In genomic region chr3:16522820-16523219, GRCh38 we compare ENCODE assay signal across 18 cellular contexts. TPM values are rescaled to one million over a fixed set of nuclear protein-coding genes. Genes with fewer than 3 reads are reported as not detected.
A peak's percentile ranks its signal among the peaks of the same experiment; 100 is the strongest.
DNase-seq lines count a peak whose midpoint lies in the region; ATAC-seq, FAIRE-seq and TF ChIP-seq lines count a peak whose summit lies in the region.
"Had no signal": no experiment of that assay in that cellular context is flagged by ENCODE, and none has a peak within 500 bp of the region (broad histone marks: within the 10 kb centered on the region; RNA-seq: fewer than 3 reads in every experiment).

No MANE protein-coding gene starts in this region.

- no peak overlapping the region for H3K4me2 ChIP-seq in K562 (ENCODE audit: insufficient read depth, low read length)

- peaks cover 21% of the 10 kb centered on the region for H3K36me3 Mint-ChIP-seq in stimulated activated naive CD8-positive, alpha-beta T cell treated with anti-CD3 and anti-CD28 coated beads, Interleukin-15, Interleukin-2, amounts not matched to agents 100 ng/mL and 50 ng/mL, for 24 hours (ENCODE audit: low read depth)

- peaks cover 61% of the 10 kb centered on the region for H3K4me1 Mint-ChIP-seq in stimulated activated naive CD8-positive, alpha-beta T cell treated with anti-CD3 and anti-CD28 coated beads, Interleukin-15, Interleukin-2, amounts not matched to agents 100 ng/mL and 50 ng/mL, for 24 hours (ENCODE audit: low read depth)
- H3K4me1 Mint-ChIP-seq in stimulated activated naive CD8-positive, alpha-beta T cell treated with anti-CD3 and anti-CD28 coated beads, Interleukin-15, amount 100 ng/mL, for 72 hours = peaks cover 48% of the 10 kb centered on the region

- TF ChIP-seq RAD21 in K562 (CRISPR knock-in tag; conservative IDR thresholded peaks at IDR 0.05 in 1 of 2, IDR thresholded peaks at IDR 0.05 in 1 of 2) = no peak

- H3K27me3 Mint-ChIP-seq in stimulated activated naive CD8-positive, alpha-beta T cell treated with anti-CD3 and anti-CD28 coated beads, Interleukin-15, Interleukin-2, amounts not matched to agents 100 ng/mL and 50 ng/mL, for 24 hours = no peaks in the 10 kb centered on the region
- no peaks in the 10 kb centered on the region for H3K27me3 Mint-ChIP-seq in stimulated activated naive CD8-positive, alpha-beta T cell treated with anti-CD3 and anti-CD28 coated beads, Interleukin-15, amount 100 ng/mL, for 72 hours

- no peak overlapping the region for H2AFZ ChIP-seq in K562 (ENCODE audit: low read depth, low read length)

- CTCF ChIA-PET in K562 (lab: Yijun Ruan, JAX; ENCODE audit: low intra/inter-chr PET ratio) = no interaction called here

- no peak overlapping the region for H3K9ac ChIP-seq in K562 (ENCODE audit: insufficient read depth in 1 of 2, low read depth in 2 of 2, low read length in 2 of 2)

- no peaks in the 10 kb centered on the region for H3K4me1 ChIP-seq in K562 (replicated peaks in 1 of 2; ENCODE audit: control insufficient read depth in 2 of 2, insufficient read depth in 2 of 2, low read length in 2 of 2)
- H3K4me1 ChIP-seq in upper lobe of right lung = peaks cover 4% of the 10 kb centered on the region
- H3K4me1 ChIP-seq: transverse colon had no signal

- no peak overlapping the region for H3K4me3 Mint-ChIP-seq in stimulated activated naive CD8-positive, alpha-beta T cell treated with anti-CD3 and anti-CD28 coated beads, Interleukin-15, Interleukin-2, amounts not matched to agents 100 ng/mL and 50 ng/mL, for 24 hours
- H3K4me3 Mint-ChIP-seq in stimulated activated naive CD8-positive, alpha-beta T cell treated with anti-CD3 and anti-CD28 coated beads, Interleukin-15, amount 100 ng/mL, for 72 hours = no peak overlapping the region

- FAIRE-seq in K562 (lab: Jason Lieb, UNC) = no peak
- FAIRE-seq: endometrium had no signal

- no peak for ATAC-seq in stimulated activated naive CD8-positive, alpha-beta T cell treated with anti-CD3 and anti-CD28 coated beads, Interleukin-15, amount 100 ng/mL, for 72 hours
- no peak for ATAC-seq in K562
- peak; percentile 56 for ATAC-seq in upper lobe of right lung
- ATAC-seq: left lobe of liver had no signal

- no peak for TF ChIP-seq EP300 in K562 (IDR thresholded peaks at IDR 0.05; ENCODE audit: low read length)

- no TSS peak for BruUV-seq in K562 (replicated peaks; lab: Mats Ljungman, UMichigan)

- no peaks in the 10 kb centered on the region for H3K79me2 ChIP-seq in K562 (ENCODE audit: control insufficient read depth, insufficient read depth, low read length)

- peaks cover 20% of the 10 kb centered on the region for H3K9me3 Mint-ChIP-seq in stimulated activated naive CD8-positive, alpha-beta T cell treated with anti-CD3 and anti-CD28 coated beads, Interleukin-15, Interleukin-2, amounts not matched to agents 100 ng/mL and 50 ng/mL, for 24 hours
- peaks cover 47 to 49% of the 10 kb centered on the region in 2 donors for H3K9me3 Mint-ChIP-seq in stimulated activated naive CD8-positive, alpha-beta T cell treated with anti-CD3 and anti-CD28 coated beads, Interleukin-15, amount 100 ng/mL, for 72 hours

- no peak overlapping the region for H3K27ac ChIP-seq in K562 (ENCODE audit: extremely low read depth, low read depth, low read length)
- no peak overlapping the region for H3K27ac ChIP-seq in upper lobe of right lung
- H3K27ac ChIP-seq: SK-N-MC, transverse colon had no signal

- TF ChIP-seq POLR2A in K562 (conservative IDR thresholded peaks at IDR 0.05) = no peak

- no peaks in the 10 kb centered on the region for H3K9me1 ChIP-seq in K562 (ENCODE audit: control insufficient read depth, insufficient read depth, low read length)

- no peak overlapping the region for H3K4me3 ChIP-seq in K562
- H3K4me3 ChIP-seq in upper lobe of right lung = no peak overlapping the region
- H3K4me3 ChIP-seq: SK-N-MC, transverse colon had no signal

- no peaks in the 10 kb centered on the region for H3K36me3 ChIP-seq in K562 (ENCODE audit: control insufficient read depth, insufficient read depth, low read length)
- no peaks in the 10 kb centered on the region for H3K36me3 ChIP-seq in upper lobe of right lung
- H3K36me3 ChIP-seq: transverse colon had no signal

- in situ Hi-C loops in K562 (cut with MboI) = no loop called here

- no peaks in the 10 kb centered on the region for H4K20me1 ChIP-seq in K562 (replicated peaks; ENCODE audit: control insufficient read depth, insufficient read depth, low read length)

- POLR2A ChIA-PET in K562 (lab: Yijun Ruan, JAX) = interaction anchor here (0.9 kb wide), 1 partner anchor 9 kb away, joined by 3 read pairs; no protein-coding TSS in a partner anchor

- intact Hi-C loops in K562 (cut with micrococcal nuclease) (no loop called here), upper lobe of right lung (cut with DNase I) (no loop called here)

- H3K27ac Mint-ChIP-seq in stimulated activated naive CD8-positive, alpha-beta T cell treated with anti-CD3 and anti-CD28 coated beads, Interleukin-15, Interleukin-2, amounts not matched to agents 100 ng/mL and 50 ng/mL, for 24 hours = peak overlapping the region; percentile 81
- peak overlapping the region in 1 of 2 donors; percentile 37 for H3K27ac Mint-ChIP-seq in stimulated activated naive CD8-positive, alpha-beta T cell treated with anti-CD3 and anti-CD28 coated beads, Interleukin-15, amount 100 ng/mL, for 72 hours

- H3K9me3 ChIP-seq in K562 (replicated peaks; ENCODE audit: control insufficient read depth, insufficient read depth, low read depth, low read length) (no peaks in the 10 kb centered on the region), upper lobe of right lung (no peaks in the 10 kb centered on the region)

- TF ChIP-seq CTCF in K562 (IDR thresholded peaks at IDR 0.05 in 2 of 3, conservative IDR thresholded peaks at IDR 0.05 in 1 of 3; ENCODE audit: insufficient read depth in 2 of 3, low read depth in 1 of 3, low read length in 3 of 3) = no peak
- no peak for TF ChIP-seq CTCF in upper lobe of right lung (IDR thresholded peaks at IDR 0.05)

- DNase-seq in stimulated activated naive CD8-positive, alpha-beta T cell treated with anti-CD3 and anti-CD28 coated beads, Interleukin-15, amount 100 ng/mL, for 72 hours = no peak
- DNase-seq in NCI-H2029 (lab: John Stamatoyannopoulos, UW) (peak; percentile 22), K562 (ENCODE audit: extremely low read depth in 1 of 4, low spot score in 3 of 4) (no peak), upper lobe of right lung (no peak), AG20443 (ENCODE audit: low spot score) (no peak), GDM1 (lab: John Stamatoyannopoulos, UW) (no peak), NOMO-1 treated with DMSO at 0.1 percent for 48 hours (lab: John Stamatoyannopoulos, UW; ENCODE audit: unreplicated experiment) (no peak)
- DNase-seq: activated CD4-positive, CD25-positive, alpha-beta regulatory T cell treated with anti-CD3 and anti-CD28 coated beads, Interleukin-2, amount 50 U/mL, for 72 hours; activated CD8-positive, alpha-beta memory T cell treated with anti-CD3 and anti-CD28 coated beads, Interleukin-2, amount 50 U/mL, for 4 hours; midbrain; NCI-H2227 treated with DMSO at 0.1 percent for 48 hours; stimulated activated naive CD4-positive, alpha-beta T cell; T-helper 9 cell; transverse colon had no signal

- H3K27me3 ChIP-seq in K562 (ENCODE audit: control insufficient read depth in 2 of 2, insufficient read depth in 2 of 2, low read length in 2 of 2) = peaks cover 12 to 30% of the 10 kb centered on the region in 2 experiments
- no peaks in the 10 kb centered on the region for H3K27me3 ChIP-seq in upper lobe of right lung
- H3K27me3 ChIP-seq: transverse colon had no signal

TF ChIP-seq in K562, 482 proteins besides CTCF, POLR2A, EP300 and RAD21:
- TF ChIP-seq DDX20 (tag; IDR thresholded peaks at IDR 0.05; ENCODE audit: low read depth) (no peak), SPI1 (IDR thresholded peaks at IDR 0.05; ENCODE audit: borderline replicate concordance, low read depth, low read length) (peak; percentile 3; the same call in 1 of the 2 replicates)

RNA-seq across cellular contexts. Expression of gene RFTN1, which starts 9.3 kb away (rescaled TPM):
- not detected in 2 replicates for total RNA-seq in K562 (2011; cell fraction: chromatin; rRNA removed; ENCODE audit: low replicate concordance)
- not detected in 2 replicates for total RNA-seq in K562 (2011; cell fraction: nucleolus; rRNA removed)
- total RNA-seq in K562 (2011; cell fraction: nucleoplasm; rRNA removed) = not detected in 2 replicates
- not detected in 2 replicates for total RNA-seq in K562 (2014; rRNA removed)
- not detected in 2 replicates for total RNA-seq in K562 (2014; rRNA removed; fragmentation: Illumina TruSeq; extraction: Trizol)
- not detected in 2 replicates for total RNA-seq in K562 (2015; rRNA removed; fragmentation: Illumina TruSeq; extraction: Trizol)
- 0.29 and 0.51 TPM in 2 replicates for total RNA-seq in K562 (2021)
- polyA plus RNA-seq in K562 (2011; rRNA removed) = not detected in 2 replicates
- polyA plus RNA-seq in K562 (2011; cell fraction: cytosol; rRNA removed) = not detected in 2 replicates
- not detected in 2 replicates for polyA plus RNA-seq in K562 (2011; cell fraction: nucleus; rRNA removed)
- polyA plus RNA-seq in K562 (2012) = 0.14 and 0.19 TPM in 2 replicates
- not detected in 2 replicates for polyA plus RNA-seq in K562 (2014; fragmentation: Illumina TruSeq; extraction: Trizol)
- polyA plus RNA-seq in K562 (2014; fragmentation: Nextera tagmentation; extraction: Ambion mirVana) = under 1 TPM in 1 of 2 experiments, not detected in 1; 0.08 TPM
- 0.11 TPM in 1 of 2 replicates, not detected in the other for polyA plus RNA-seq in K562 (2014; rRNA removed)
- polyA minus RNA-seq in K562 (2011; rRNA and poly(A)+ RNA removed) = not detected in 2 replicates
- polyA minus RNA-seq in K562 (2011; cell fraction: cytosol; rRNA and poly(A)+ RNA removed) = not detected in 2 replicates
- polyA minus RNA-seq in K562 (2011; cell fraction: nucleus; rRNA and poly(A)+ RNA removed) = not detected in 2 replicates
- total RNA-seq in upper lobe of right lung = 69.4 TPM

Comparison
In these comparisons a context has a peak if more than half of its experiments do, and no peak if none do; other contexts are left out.
1. RNA of gene RFTN1, which starts 9.3 kb away (total RNA-seq): 69.4 TPM in upper lobe of right lung (single experiment); 0.29 to 0.51 TPM in K562; every median in the first group is over 10 times any median in the second.